15 cellular contexts compared by ENCODE assay signal in genomic region chr4:53906786-53907185, GRCh38.
DNase-seq lines count a peak whose midpoint lies in the region; ATAC-seq and TF ChIP-seq lines count a peak whose summit lies in the region.
"Had no signal": no experiment of that assay in that cellular context is flagged by ENCODE, and none has a peak within 500 bp of the region (broad histone marks: within the 10 kb centered on the region; RNA-seq: fewer than 3 reads in every experiment).

No MANE protein-coding gene starts in this region.

- H3K27ac Mint-ChIP-seq in GM23338: no peak overlapping the region
- no peak overlapping the region for H3K27ac Mint-ChIP-seq in stimulated activated effector memory CD8-positive, alpha-beta T cell treated with anti-CD3 and anti-CD28 coated beads, Interleukin-12 subunit alpha, Interleukin-12 subunit beta, amount 100 ng/mL, for 72 hours

- H3K4me1 Mint-ChIP-seq in GM23338: peaks cover 24% of the 10 kb centered on the region
- peaks cover 7% of the 10 kb centered on the region for H3K4me1 Mint-ChIP-seq in stimulated activated effector memory CD8-positive, alpha-beta T cell treated with anti-CD3 and anti-CD28 coated beads, Interleukin-12 subunit alpha, Interleukin-12 subunit beta, amount 100 ng/mL, for 72 hours

- H3K27me3 ChIP-seq in GM23338 (ENCODE audit: insufficient read depth) (peaks cover 15% of the 10 kb centered on the region; the same call in 1 of the 2 replicates), PC-3 (ENCODE audit: low read length) (no peaks in the 10 kb centered on the region), left lung (peaks cover 3 to 44% of the 10 kb centered on the region in 2 donors)
- H3K27me3 ChIP-seq: BE2C, body of pancreas had no signal

- H3F3A ChIP-seq in GM23338 (replicated peaks; ENCODE audit: low read depth): no peaks in the 10 kb centered on the region
- H3F3A ChIP-seq in PC-3 (ENCODE audit: low read length, unreplicated experiment): no peaks in the 10 kb centered on the region

- H3K9me3 Mint-ChIP-seq in GM23338: no peaks in the 10 kb centered on the region
- H3K9me3 Mint-ChIP-seq in stimulated activated effector memory CD8-positive, alpha-beta T cell treated with anti-CD3 and anti-CD28 coated beads, Interleukin-12 subunit alpha, Interleukin-12 subunit beta, amount 100 ng/mL, for 72 hours: no peaks in the 10 kb centered on the region

- POLR2A ChIA-PET in PC-3 (lab: Charles Lee; ENCODE audit: unreplicated experiment): no interaction called here

- H4K20me1 ChIP-seq in GM23338 (replicated peaks; ENCODE audit: insufficient read depth): no peaks in the 10 kb centered on the region
- H4K20me1 ChIP-seq in PC-3 (ENCODE audit: low read length): no peaks in the 10 kb centered on the region

- H3K4me3 ChIP-seq in GM23338 (no peak overlapping the region), PC-3 (ENCODE audit: low read length) (no peak overlapping the region; the same call in 1 of the 2 replicates), left lung (no peak overlapping the region)
- H3K4me3 ChIP-seq: body of pancreas, GM12878 had no signal

- H3K9ac ChIP-seq in PC-3 (ENCODE audit: low read length): no peak overlapping the region

- no peak for DNase-seq in GM23338 (ENCODE audit: low spot score)
- DNase-seq in PC-3: no peak
- DNase-seq in left lung: no peak
- DNase-seq in stimulated activated effector memory CD8-positive, alpha-beta T cell treated with anti-CD3 and anti-CD28 coated beads, Interleukin-12 subunit alpha, Interleukin-12 subunit beta, amount 100 ng/mL, for 72 hours (ENCODE audit: low spot score in 2 of 2): no peak
- DNase-seq in ecto neural progenitor cell (ENCODE audit: low spot score): no peak
- DNase-seq in activated T-cell treated with anti-CD3 and anti-CD28 coated beads for 4 hours: no peak
- DNase-seq in RKO (ENCODE audit: low spot score): no peak
- DNase-seq: activated naive CD4-positive, alpha-beta T cell treated with Interleukin-2 at 50 U/mL for 16 hours; BE2C; body of pancreas; GDM1; NCI-H1092; RPMI8226; stimulated activated CD4-positive, alpha-beta T cell treated with anti-CD3 and anti-CD28 coated beads, Interleukin-2, amount 100 ng/mL, for 48 hours had no signal

- H3K27ac ChIP-seq in GM23338 (ENCODE audit: low read depth) (no peak overlapping the region), PC-3 (ENCODE audit: low read length) (no peak overlapping the region), left lung (peak overlapping the region; percentile 4 to 37)
- H3K27ac ChIP-seq: body of pancreas had no signal

- H3K79me2 ChIP-seq in GM23338 (replicated peaks; ENCODE audit: insufficient read depth): no peaks in the 10 kb centered on the region
- H3K79me2 ChIP-seq in PC-3 (ENCODE audit: low read length): no peaks in the 10 kb centered on the region

- H3K27me3 Mint-ChIP-seq in GM23338 (ENCODE audit: insufficient read depth, low read depth, poor library complexity): peaks cover 5% of the 10 kb centered on the region

- ATAC-seq in GM23338: no peak
- ATAC-seq in PC-3: no peak
- ATAC-seq in left lung: no peak
- no peak for ATAC-seq in stimulated activated effector memory CD8-positive, alpha-beta T cell treated with anti-CD3 and anti-CD28 coated beads, Interleukin-12 subunit alpha, Interleukin-12 subunit beta, amount 100 ng/mL, for 72 hours
- ATAC-seq: body of pancreas had no signal

- no peak overlapping the region for H3K4me3 Mint-ChIP-seq in GM23338
- H3K4me3 Mint-ChIP-seq in stimulated activated effector memory CD8-positive, alpha-beta T cell treated with anti-CD3 and anti-CD28 coated beads, Interleukin-12 subunit alpha, Interleukin-12 subunit beta, amount 100 ng/mL, for 72 hours: peak overlapping the region; percentile 21

- H3K9me2 ChIP-seq in GM23338 (ENCODE audit: insufficient read depth) (no peaks in the 10 kb centered on the region), PC-3 (replicated peaks; ENCODE audit: low read length) (no peaks in the 10 kb centered on the region)

- TF ChIP-seq CTCF in GM23338 (conservative IDR thresholded peaks at IDR 0.05; ENCODE audit: low read depth in 2 of 2) (no peak), PC-3 (conservative IDR thresholded peaks at IDR 0.05; ENCODE audit: low read depth, low read length) (no peak), left lung (IDR thresholded peaks at IDR 0.05) (no peak)

- H3K4me2 ChIP-seq in GM23338: 0 out of 2 replicates have a peak overlapping the region, but pooled peaks have one; percentile 53
- no peak overlapping the region for H3K4me2 ChIP-seq in PC-3 (ENCODE audit: low read length)

- H2AFZ ChIP-seq in GM23338: no peak overlapping the region
- peak overlapping the region; percentile 71; the same call in 1 of the 2 replicates for H2AFZ ChIP-seq in PC-3 (ENCODE audit: low read length)

- H3K9me3 ChIP-seq in PC-3 (ENCODE audit: low read length): no peaks in the 10 kb centered on the region
- no peaks in the 10 kb centered on the region for H3K9me3 ChIP-seq in left lung
- H3K9me3 ChIP-seq: BE2C, body of pancreas had no signal

- no TSS peak for BruUV-seq in PC-3 (replicated peaks; lab: Mats Ljungman, UMichigan)

- intact Hi-C loops in PC-3 (cut with micrococcal nuclease) (loop anchor here (1.0 to 5.0 kb wide), 3 partner anchors 321 to 414 kb away; no protein-coding TSS in a partner anchor), left lung (cut with DNase I) (loop anchor here in 1 of 2 donors (5.0 kb wide), 1 partner anchor 321 kb away; the partner anchor contains the start of gene PDGFRA)

- CTCF ChIA-PET in PC-3 (lab: Charles Lee): interaction anchor here (0.6 to 2.9 kb wide), 4 partner anchors 13 to 327 kb away, joined by 3 to 28 read pairs (median 4); no protein-coding TSS in a partner anchor

- no peaks in the 10 kb centered on the region for H3K36me3 Mint-ChIP-seq in GM23338 (ENCODE audit: low read depth)
- no peaks in the 10 kb centered on the region for H3K36me3 Mint-ChIP-seq in stimulated activated effector memory CD8-positive, alpha-beta T cell treated with anti-CD3 and anti-CD28 coated beads, Interleukin-12 subunit alpha, Interleukin-12 subunit beta, amount 100 ng/mL, for 72 hours

- no peaks in the 10 kb centered on the region for H3K36me3 ChIP-seq in GM23338 (ENCODE audit: insufficient read depth)
- H3K36me3 ChIP-seq in PC-3 (ENCODE audit: low read depth, low read length): no peaks in the 10 kb centered on the region
- H3K36me3 ChIP-seq in left lung: no peaks in the 10 kb centered on the region
- H3K36me3 ChIP-seq: BE2C had no signal

- H3K4me1 ChIP-seq in GM23338 (ENCODE audit: insufficient read depth) (peaks cover 17% of the 10 kb centered on the region), PC-3 (ENCODE audit: insufficient read depth, low read length) (peaks cover 19% of the 10 kb centered on the region), left lung (peaks cover 4 to 27% of the 10 kb centered on the region in 2 donors)
- H3K4me1 ChIP-seq: BE2C had no signal

TF ChIP-seq in GM23338, 12 proteins besides CTCF, POLR2A, EP300 and RAD21 (continues in another document):
- TF ChIP-seq JUNB (IDR thresholded peaks at IDR 0.05; ENCODE audit: unreplicated experiment) (no peak), POLR2AphosphoS5 (IDR thresholded peaks at IDR 0.05; ENCODE audit: low read depth) (no peak)

Comparison
In these comparisons a context has a peak if more than half of its experiments do, and no peak if none do; other contexts are left out.
1. H3K27ac ChIP-seq: peak in left lung (2 of 2); none in GM23338 (single experiment) and PC-3 (single experiment).